In genomic region chr2:128090575-128090908, GRCh38 we compare ENCODE assay signal across 8 cellular contexts. TPM values are rescaled to one million over a fixed set of nuclear protein-coding genes. Genes with fewer than 3 reads are reported as not detected.
DNase-seq lines count a peak whose midpoint lies in the region; ATAC-seq, FAIRE-seq and TF ChIP-seq lines count a peak whose summit lies in the region.

No MANE protein-coding gene starts in this region.

- peak overlapping the region; percentile 99 for H3K4me3 ChIP-seq in AG04450 (ENCODE audit: low read depth, low read length)
- H3K4me3 ChIP-seq in breast epithelium: peak overlapping the region; percentile 87 to 100 (median 95)
- H3K4me3 ChIP-seq in mucosa of stomach (ENCODE audit: low read length): peak overlapping the region; percentile 97

- H3K27me3 ChIP-seq in AG04450 (ENCODE audit: control insufficient read depth, insufficient read depth, low read length) (no peaks in the 10 kb centered on the region), breast epithelium (no peaks in the 10 kb centered on the region), mucosa of stomach (ENCODE audit: control insufficient read depth, insufficient read depth, low read length) (no peaks in the 10 kb centered on the region)

- peak; percentile 4 for ATAC-seq in HG02981 (IDR thresholded peaks at IDR 0.05; ENCODE audit: unreplicated experiment)
- no peak for ATAC-seq in HG03139 (IDR thresholded peaks at IDR 0.05; ENCODE audit: unreplicated experiment)

- H3K36me3 ChIP-seq in breast epithelium (no peaks in the 10 kb centered on the region), mucosa of stomach (ENCODE audit: control insufficient read depth, insufficient read depth, low read length) (no peaks in the 10 kb centered on the region)

- POLR2A ChIA-PET in AG04450 (lab: Yijun Ruan, JAX): interaction anchor here (0.5 to 1.4 kb wide), 4 partner anchors 25 to 231 kb away, joined by 3 to 6 read pairs (median 4); partner anchors contain the start of gene SAP130

- TF ChIP-seq CTCF in AG04450 (IDR thresholded peaks at IDR 0.05; ENCODE audit: low read depth, low read length) (no peak), breast epithelium (IDR thresholded peaks at IDR 0.05) (no peak)

- CTCF ChIA-PET in AG04450 (lab: Charles Lee): interaction anchor here (0.6 to 2.0 kb wide), 2 partner anchors 27 to 564 kb away, joined by 3 to 13 read pairs; no protein-coding TSS in a partner anchor

- no peaks in the 10 kb centered on the region; the same call in 1 of the 2 replicates for H3K9me3 ChIP-seq in AG04450 (ENCODE audit: control insufficient read depth, insufficient read depth, low read length)
- H3K9me3 ChIP-seq in breast epithelium: no peaks in the 10 kb centered on the region
- no peaks in the 10 kb centered on the region for H3K9me3 ChIP-seq in mucosa of stomach (ENCODE audit: control insufficient read depth, low read length)

- intact Hi-C loops in breast epithelium (cut with DNase I; ENCODE audit: low total_unique reads): no loop called here

- DNase-seq in AG04450 (ENCODE audit: low read depth, low spot score) (no peak), breast epithelium (ENCODE audit: low spot score in 2 of 2) (no peak), urothelium cell line (ENCODE audit: low spot score) (no peak), NCI-H2196 (lab: John Stamatoyannopoulos, UW; ENCODE audit: unreplicated experiment) (no peak)
- DNase-seq in central memory CD4-positive, alpha-beta T cell: no peak

- peak overlapping the region; percentile 90 for H3K9ac ChIP-seq in mucosa of stomach (ENCODE audit: low read length)

- TF ChIP-seq POLR2A in breast epithelium (IDR thresholded peaks at IDR 0.05): no peak

- H3K27ac ChIP-seq in AG04450 (ENCODE audit: low read depth, low read length): peak overlapping the region; percentile 57
- H3K27ac ChIP-seq in breast epithelium: peak overlapping the region; percentile 81 to 83

- H3K4me1 ChIP-seq in breast epithelium (no peaks in the 10 kb centered on the region), mucosa of stomach (ENCODE audit: control insufficient read depth, insufficient read depth, low read length) (no peaks in the 10 kb centered on the region)

- FAIRE-seq in urothelium cell line (lab: Jason Lieb, UNC): no peak

RNA-seq across cellular contexts. Expression of gene UGGT1, which starts 0.5 kb away (rescaled TPM):
- 49.7 and 61.4 TPM in 2 replicates for polyA plus RNA-seq in AG04450 (2011; rRNA removed)
- polyA minus RNA-seq in AG04450 (2011; rRNA and poly(A)+ RNA removed): 44.2 and 65.2 TPM in 2 replicates
- total RNA-seq in breast epithelium: 10 to 100 TPM; 46.9 to 57.7 (median 54.7) TPM
